28 cellular contexts compared by ENCODE assay signal in the genomic region with DNA sequence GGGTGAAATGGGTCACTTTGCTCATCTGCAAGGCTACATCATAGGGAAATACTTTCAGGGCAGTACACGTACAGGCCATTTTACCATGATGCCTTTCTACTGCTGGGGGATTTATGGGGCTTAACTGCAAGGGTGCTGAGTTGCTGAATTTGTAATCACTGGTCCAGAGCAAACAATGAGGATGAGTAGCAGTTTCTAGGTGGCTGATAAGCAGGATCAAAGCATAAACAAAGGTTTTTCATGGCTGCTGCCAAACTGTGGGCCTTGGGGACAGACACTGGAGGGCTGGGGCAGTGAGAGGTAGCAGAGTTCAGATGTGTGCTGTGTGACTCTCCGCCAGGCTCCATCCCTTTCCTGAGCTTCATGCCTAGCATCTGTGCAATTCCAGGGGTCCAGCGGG.
"Had no signal": no experiment of that assay in that cellular context is flagged by ENCODE, and none has a peak within 500 bp of the region (broad histone marks: within the 10 kb centered on the region; RNA-seq: fewer than 3 reads in every experiment).

No MANE protein-coding gene starts in this region.

- DNase-seq: activated B cell treated with CpG ODN at 0.5 μM for 24 hours; activated CD4-positive, alpha-beta memory T cell treated with anti-CD3 and anti-CD28 coated beads for 36 hours; activated CD4-positive, alpha-beta T cell treated with anti-CD3 and anti-CD28 coated beads for 1 hour; activated CD4-positive, alpha-beta T cell treated with anti-CD3 and anti-CD28 coated beads, Interleukin-2, amount 10 ng/mL, durations not matched to agents 7 days and 5 days; activated CD8-positive, alpha-beta memory T cell treated with anti-CD3 and anti-CD28 coated beads for 24 hours; activated gamma-delta T cell; activated naive CD4-positive, alpha-beta T cell treated with anti-CD3 and anti-CD28 coated beads for 36 hours; activated T-cell treated with anti-CD3 and anti-CD28 coated beads, Interleukin-2, amount 50 U/mL, for 4 hours; amygdala; MM.1S; NCI-H1092 treated with DMSO at 0.1 percent for 48 hours; NCI-H1417 treated with DMSO at 0.1 percent for 48 hours; NCI-H1694; NCI-H2029; NCI-H2107; NCI-H345; NCI-H510A treated with DMSO at 0.1 percent for 48 hours; NCI-H774; NK-92 treated with Interleukin-12 subunit alpha and Interleukin-12 subunit beta, amount 100 ng/mL, for 24 hours; RPMI8226; T-cell; T-helper 2 cell; T1000 had no signal

- FAIRE-seq: astrocyte, TTC549 had no signal

- H3K27ac ChIP-seq: SK-N-MC had no signal

- ATAC-seq: activated T-cell treated with anti-CD3 and anti-CD28 coated beads, Interleukin-2, amount 50 U/mL, for 4 hours; Panc1; Right ventricle myocardium inferior; T-cell had no signal

- H3K4me3 ChIP-seq: SK-N-MC had no signal
